Comparison of ENCODE assay signal across 16 cellular contexts in genomic region chr10:103691267-103691666, GRCh38.
A peak's percentile ranks its signal among the peaks of the same experiment; 100 is the strongest.
DNase-seq lines count a peak whose midpoint lies in the region; ATAC-seq, FAIRE-seq and TF ChIP-seq lines count a peak whose summit lies in the region.
"Had no signal": no experiment of that assay in that cellular context is flagged by ENCODE, and none has a peak within 500 bp of the region (broad histone marks: within the 10 kb centered on the region; RNA-seq: fewer than 3 reads in every experiment).

No MANE protein-coding gene starts in this region.

- H3K4me2 ChIP-seq in A549 (0 out of 3 replicates have a peak overlapping the region, but pooled peaks have one; percentile 95), DOHH2 (ENCODE audit: low read length) (peak overlapping the region; percentile 97)

- no peak for TF ChIP-seq POLR2A in A549 (IDR thresholded peaks at IDR 0.05; ENCODE audit: low read length)

- no peaks in the 10 kb centered on the region for H3K9me2 ChIP-seq in DOHH2 (replicated peaks; ENCODE audit: control insufficient read depth, low read length)

- H3K79me2 ChIP-seq in DOHH2 (ENCODE audit: control insufficient read depth, low read length), result no peaks in the 10 kb centered on the region

- no peak for FAIRE-seq in A549 (lab: Jason Lieb, UNC)

- DNase-seq in A549 (ENCODE audit: low read depth in 1 of 2, low spot score in 1 of 2) (no peak), glomerular visceral epithelial cell (ENCODE audit: extremely low spot score) (no peak), DMS53 (lab: John Stamatoyannopoulos, UW) (no peak), DMS 273 (lab: John Stamatoyannopoulos, UW; ENCODE audit: unreplicated experiment) (no peak)
- DNase-seq in activated CD4-positive, alpha-beta memory T cell treated with anti-CD3 and anti-CD28 coated beads for 36 hours, result no peak
- no peak for DNase-seq in naive thymus-derived CD4-positive, alpha-beta T cell
- DNase-seq: activated CD4-positive, CD25-positive, alpha-beta regulatory T cell treated with anti-CD3 and anti-CD28 coated beads, Interleukin-2, amount 50 U/mL, for 72 hours; DND-41; effector CD4-positive, alpha-beta T cell; NCI-H2029; NCI-H526; SW 1271 had no signal

- no peaks in the 10 kb centered on the region for H3K36me3 Mint-ChIP-seq in activated CD4-positive, alpha-beta memory T cell treated with anti-CD3 and anti-CD28 coated beads for 36 hours
- H3K36me3 Mint-ChIP-seq in naive thymus-derived CD4-positive, alpha-beta T cell, result no peaks in the 10 kb centered on the region

- ATAC-seq in A549, result no peak
- no peak for ATAC-seq in naive thymus-derived CD4-positive, alpha-beta T cell
- no peak for ATAC-seq in HG02970 (IDR thresholded peaks at IDR 0.05; ENCODE audit: low FRiP score, unreplicated experiment)
- ATAC-seq: left lung had no signal

- no peak for TF ChIP-seq EP300 in A549 (IDR thresholded peaks at IDR 0.05)

- H3K27ac ChIP-seq in A549 (no peak overlapping the region), DOHH2 (ENCODE audit: low read depth, low read length) (no peak overlapping the region)
- H3K27ac ChIP-seq in naive thymus-derived CD4-positive, alpha-beta T cell (ENCODE audit: low read depth, low read length), result no peak overlapping the region
- H3K27ac ChIP-seq: left lung had no signal

- intact Hi-C loops in activated CD4-positive, alpha-beta memory T cell treated with anti-CD3 and anti-CD28 coated beads for 36 hours (cut with micrococcal nuclease), result loop anchor here (5.0 kb wide), 1 partner anchor 76 kb away; no protein-coding TSS in a partner anchor
- intact Hi-C loops in naive thymus-derived CD4-positive, alpha-beta T cell (cut with micrococcal nuclease), result no loop called here

- POLR2A ChIA-PET in A549 (lab: Yijun Ruan, JAX), result no interaction called here
- POLR2A ChIA-PET in activated CD4-positive, alpha-beta memory T cell treated with anti-CD3 and anti-CD28 coated beads for 36 hours (lab: Charles Lee), result no interaction called here
- POLR2A ChIA-PET in naive thymus-derived CD4-positive, alpha-beta T cell (lab: Charles Lee), result no interaction called here

- no peaks in the 10 kb centered on the region for H3F3A ChIP-seq in DOHH2 (ENCODE audit: control insufficient read depth, insufficient read depth)

- TF ChIP-seq RAD21 in A549 (conservative IDR thresholded peaks at IDR 0.05 in 1 of 2, IDR thresholded peaks at IDR 0.05 in 1 of 2), result no peak

- H3K36me3 ChIP-seq in DOHH2 (ENCODE audit: control insufficient read depth, low read length), result no peaks in the 10 kb centered on the region
- H3K36me3 ChIP-seq in naive thymus-derived CD4-positive, alpha-beta T cell (ENCODE audit: control insufficient read depth in 2 of 3, insufficient read depth in 3 of 3, low read length in 3 of 3), result no peaks in the 10 kb centered on the region
- H3K36me3 ChIP-seq: left lung, Peyer's patch had no signal

- H3K27ac Mint-ChIP-seq in activated CD4-positive, alpha-beta memory T cell treated with anti-CD3 and anti-CD28 coated beads for 36 hours, result peak overlapping the region; percentile 39
- H3K27ac Mint-ChIP-seq in naive thymus-derived CD4-positive, alpha-beta T cell, result peak overlapping the region in 7 of 9 donors; percentile 1 to 67 (median 5)

- 90% methylated on average over 4 of the region's 4 CpGs for WGBS in A549 (ENCODE audit: missing lambda C conversion rate)

- H3K9me3 ChIP-seq in A549 (no peaks in the 10 kb centered on the region), DOHH2 (ENCODE audit: control insufficient read depth, insufficient read depth, low read length) (no peaks in the 10 kb centered on the region)
- no peaks in the 10 kb centered on the region for H3K9me3 ChIP-seq in naive thymus-derived CD4-positive, alpha-beta T cell (ENCODE audit: control insufficient read depth in 2 of 3, low read length in 3 of 3)
- H3K9me3 ChIP-seq: left lung had no signal

- TF ChIP-seq CTCF in A549 (IDR thresholded peaks at IDR 0.05) (no peak), DOHH2 (IDR thresholded peaks at IDR 0.05; ENCODE audit: low read depth, low read length, poor library complexity, severe bottlenecking) (no peak)

- CTCF ChIA-PET in A549 (lab: Yijun Ruan, JAX), result interaction anchor here (2.4 to 11.4 kb wide), 3 partner anchors 11 to 94 kb away, joined by 10 to 265 read pairs (median 14); no protein-coding TSS in a partner anchor
- CTCF ChIA-PET in activated CD4-positive, alpha-beta memory T cell treated with anti-CD3 and anti-CD28 coated beads for 36 hours (lab: Charles Lee), result interaction anchor here (0.6 to 2.9 kb wide), 5 partner anchors 12 to 166 kb away, joined by 3 to 13 read pairs (median 3); no protein-coding TSS in a partner anchor
- CTCF ChIA-PET in naive thymus-derived CD4-positive, alpha-beta T cell (lab: Charles Lee), result interaction anchor here (0.6 to 1.7 kb wide), 2 partner anchors 21 to 1617 kb away, joined by 3 to 4 read pairs; no protein-coding TSS in a partner anchor

- H3K27me3 Mint-ChIP-seq in activated CD4-positive, alpha-beta memory T cell treated with anti-CD3 and anti-CD28 coated beads for 36 hours, result no peaks in the 10 kb centered on the region
- peaks cover 0 to 10% (median 0%) of the 10 kb centered on the region in 5 donors for H3K27me3 Mint-ChIP-seq in naive thymus-derived CD4-positive, alpha-beta T cell

- peaks cover 21% of the 10 kb centered on the region for H3K27me3 ChIP-seq in DOHH2 (ENCODE audit: control insufficient read depth, low read length)
- H3K27me3 ChIP-seq in naive thymus-derived CD4-positive, alpha-beta T cell (ENCODE audit: control insufficient read depth in 2 of 2, insufficient read depth in 2 of 2, low read length in 2 of 2), result no peaks in the 10 kb centered on the region
- H3K27me3 ChIP-seq: Peyer's patch had no signal

- H3K4me3 Mint-ChIP-seq in activated CD4-positive, alpha-beta memory T cell treated with anti-CD3 and anti-CD28 coated beads for 36 hours, result peak overlapping the region; percentile 61
- peak overlapping the region in 7 of 10 donors; percentile 7 to 99 (median 47) for H3K4me3 Mint-ChIP-seq in naive thymus-derived CD4-positive, alpha-beta T cell

- peaks cover 27% of the 10 kb centered on the region for H3K4me1 Mint-ChIP-seq in activated CD4-positive, alpha-beta memory T cell treated with anti-CD3 and anti-CD28 coated beads for 36 hours (ENCODE audit: low read depth)
- peaks cover 12 to 35% (median 19%) of the 10 kb centered on the region in 7 donors for H3K4me1 Mint-ChIP-seq in naive thymus-derived CD4-positive, alpha-beta T cell

- H3K4me3 ChIP-seq in A549 (no peak overlapping the region), DOHH2 (ENCODE audit: low read length) (no peak overlapping the region)
- H3K4me3 ChIP-seq in naive thymus-derived CD4-positive, alpha-beta T cell (ENCODE audit: low read length), result no peak overlapping the region
- H3K4me3 ChIP-seq: left lung had no signal

- H3K4me1 ChIP-seq in A549 (peaks cover 53% of the 10 kb centered on the region), DOHH2 (ENCODE audit: control insufficient read depth, low read length) (peaks cover 45% of the 10 kb centered on the region)
- H3K4me1 ChIP-seq in naive thymus-derived CD4-positive, alpha-beta T cell (ENCODE audit: control insufficient read depth in 2 of 2, insufficient read depth in 2 of 2, low read length in 2 of 2), result peaks cover 9 to 19% of the 10 kb centered on the region in 2 donors

- H4K20me1 ChIP-seq in DOHH2 (ENCODE audit: control insufficient read depth, insufficient read depth, low read depth, low read length), result no peaks in the 10 kb centered on the region

- no peaks in the 10 kb centered on the region for H3K9me3 Mint-ChIP-seq in activated CD4-positive, alpha-beta memory T cell treated with anti-CD3 and anti-CD28 coated beads for 36 hours
- H3K9me3 Mint-ChIP-seq in naive thymus-derived CD4-positive, alpha-beta T cell, result no peaks in the 10 kb centered on the region

TF ChIP-seq in A549, 52 proteins besides CTCF, POLR2A, EP300 and RAD21:
- TF ChIP-seq CBX2 (IDR thresholded peaks at IDR 0.05; ENCODE audit: borderline replicate concordance, low read depth) (no peak), JUNB (IDR thresholded peaks at IDR 0.05) (no peak), JUN (IDR thresholded peaks at IDR 0.05) (no peak), MAFK (IDR thresholded peaks at IDR 0.05; ENCODE audit: partially characterized antibody) (no peak), CEBPB (IDR thresholded peaks at IDR 0.05) (no peak), HOXB13 (CRISPR knock-in tag; IDR thresholded peaks at IDR 0.05; ENCODE audit: low read depth) (no peak), HEYL (CRISPR knock-in tag; IDR thresholded peaks at IDR 0.05) (no peak), RNF2 (IDR thresholded peaks at IDR 0.05; ENCODE audit: borderline replicate concordance, low read depth) (no peak), FOXS1 (CRISPR knock-in tag; IDR thresholded peaks at IDR 0.05) (no peak), NFE2L2 (conservative IDR thresholded peaks at IDR 0.05; ENCODE audit: low read length) (no peak), FOSL2 (IDR thresholded peaks at IDR 0.05) (no peak), FOSL2 (CRISPR knock-in tag; IDR thresholded peaks at IDR 0.05) (no peak), HDAC2 (IDR thresholded peaks at IDR 0.05) (no peak), ELK1 (IDR thresholded peaks at IDR 0.05; ENCODE audit: low read depth, low read length) (no peak), CBX8 (IDR thresholded peaks at IDR 0.05) (no peak), SMC3 (IDR thresholded peaks at IDR 0.05) (no peak), RARB (CRISPR knock-in tag; IDR thresholded peaks at IDR 0.05) (no peak), MYC (IDR thresholded peaks at IDR 0.05; ENCODE audit: borderline replicate concordance, low read length) (no peak), HES2 (IDR thresholded peaks at IDR 0.05) (no peak), NPAS2 (CRISPR knock-in tag; IDR thresholded peaks at IDR 0.05; ENCODE audit: borderline replicate concordance) (no peak)
